In the genomic region with DNA sequence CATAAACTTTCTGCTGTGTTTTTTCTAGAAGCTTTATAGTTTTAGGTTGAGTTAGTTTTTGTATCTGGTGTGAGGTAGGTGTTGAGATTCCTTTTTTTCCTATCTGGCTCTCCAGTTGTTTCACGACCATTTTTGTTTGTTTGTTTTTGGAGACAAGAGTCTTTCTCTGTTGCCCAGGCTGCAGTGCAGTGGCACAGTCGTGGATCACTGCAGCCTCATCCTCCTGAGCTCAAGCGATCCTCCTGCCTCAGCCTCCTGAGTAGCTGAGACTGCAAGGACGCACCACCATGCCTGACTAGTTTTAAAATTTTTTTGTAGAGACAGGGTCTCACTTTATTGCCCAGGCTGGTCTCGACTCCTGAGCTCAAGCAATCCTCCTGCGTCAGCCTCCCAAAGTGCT, we compare ENCODE assay signal across 31 cellular contexts.
"Had no signal": no experiment of that assay in that cellular context is flagged by ENCODE, and none has a peak within 500 bp of the region (broad histone marks: within the 10 kb centered on the region; RNA-seq: fewer than 3 reads in every experiment).

No MANE protein-coding gene starts in this region.

- ATAC-seq: activated CD8-positive, alpha-beta T cell treated with anti-CD3 and anti-CD28 coated beads for 36 hours; activated T-cell treated with anti-CD3 and anti-CD28 coated beads, Interleukin-2, amount 50 U/mL, for 4 hours; activated T-helper 17 cell treated with anti-CD3 and anti-CD28 coated beads, Interleukin-2, amount 50 U/mL, for 72 hours; gastroesophageal sphincter; heart right ventricle; T-cell had no signal

- DNase-seq: activated CD4-positive, alpha-beta T cell treated with anti-CD3 and anti-CD28 coated beads for 1 hour; activated CD4-positive, alpha-beta T cell treated with anti-CD3 and anti-CD28 coated beads for 48 hours; activated CD4-positive, alpha-beta T cell treated with anti-CD3 and anti-CD28 coated beads, Interleukin-2, amount 50 U/mL, for 1 hour; activated CD4-positive, alpha-beta T cell treated with anti-CD3 and anti-CD28 coated beads, Interleukin-2, amount 50 U/mL, for 48 hours; activated CD8-positive, alpha-beta memory T cell treated with anti-CD3 and anti-CD28 coated beads for 24 hours; activated CD8-positive, alpha-beta T cell treated with anti-CD3 and anti-CD28 coated beads for 36 hours; activated effector memory CD4-positive, alpha-beta T cell treated with Interleukin-2 at 50 U/mL for 16 hours; activated gamma-delta T cell treated with Interleukin-2 at 50 U/mL for 16 hours; activated naive CD4-positive, alpha-beta T cell treated with anti-CD3 and anti-CD28 coated beads, Interleukin-2, amount 50 U/mL, for 16 hours; activated naive CD4-positive, alpha-beta T cell treated with Interleukin-2 at 50 U/mL for 16 hours; activated T-cell treated with anti-CD3 and anti-CD28 coated beads, Interleukin-2, amount 50 U/mL, for 4 hours; amniotic stem cell; anterior cingulate cortex; brain microvascular endothelial cell; dermis blood vessel endothelial cell; effector CD4-positive, alpha-beta T cell; esophagus squamous epithelium; foreskin melanocyte; heart right ventricle; T-cell had no signal

- H3K27me3 ChIP-seq: brain microvascular endothelial cell, esophagus squamous epithelium, gastroesophageal sphincter, heart right ventricle had no signal

- H3K36me3 ChIP-seq: gastroesophageal sphincter had no signal

- H3K4me3 Mint-ChIP-seq: activated CD8-positive, alpha-beta T cell treated with anti-CD3 and anti-CD28 coated beads for 36 hours; activated naive CD8-positive, alpha-beta T cell; activated T-cell treated with anti-CD3 and anti-CD28 coated beads, Interleukin-2, amount 50 U/mL, for 4 hours; activated T-helper 17 cell treated with anti-CD3 and anti-CD28 coated beads, Interleukin-2, amount 50 U/mL, for 72 hours; central memory CD8-positive, alpha-beta T cell; T-cell; T-helper 1 cell treated with Interleukin-12 subunit alpha and Interleukin-12 subunit beta and Interleukin-4 antibody, amounts not matched to agents 30 μg/mL and 1 μg/mL, for 36 hours had no signal

- H3K9me3 ChIP-seq: esophagus squamous epithelium, gastroesophageal sphincter, heart right ventricle had no signal

- H3K27me3 Mint-ChIP-seq: activated CD8-positive, alpha-beta T cell treated with anti-CD3 and anti-CD28 coated beads for 36 hours; activated naive CD8-positive, alpha-beta T cell; activated T-helper 17 cell treated with anti-CD3 and anti-CD28 coated beads, Interleukin-2, amount 50 U/mL, for 72 hours; central memory CD8-positive, alpha-beta T cell; T-cell had no signal

- FAIRE-seq: astrocyte, bronchial epithelial cell, endometrium, endothelial cell of umbilical vein had no signal

- H3K27ac ChIP-seq: brain microvascular endothelial cell, coronary artery, epithelial cell of prostate, esophagus squamous epithelium, gastroesophageal sphincter, heart right ventricle had no signal

- H3K9me3 Mint-ChIP-seq: activated CD8-positive, alpha-beta T cell treated with anti-CD3 and anti-CD28 coated beads for 36 hours; activated T-cell treated with anti-CD3 and anti-CD28 coated beads, Interleukin-2, amount 50 U/mL, for 4 hours; activated T-helper 17 cell treated with anti-CD3 and anti-CD28 coated beads, Interleukin-2, amount 50 U/mL, for 72 hours; central memory CD8-positive, alpha-beta T cell; T-cell; T-helper 1 cell treated with Interleukin-12 subunit alpha and Interleukin-12 subunit beta and Interleukin-4 antibody, amounts not matched to agents 30 μg/mL and 1 μg/mL, for 36 hours had no signal

- H3K4me3 ChIP-seq: coronary artery, esophagus squamous epithelium, gastroesophageal sphincter, heart right ventricle had no signal

- H3K27ac Mint-ChIP-seq: activated CD8-positive, alpha-beta T cell treated with anti-CD3 and anti-CD28 coated beads for 36 hours; activated naive CD8-positive, alpha-beta T cell; activated T-helper 17 cell treated with anti-CD3 and anti-CD28 coated beads, Interleukin-2, amount 50 U/mL, for 72 hours; T-cell; T-helper 1 cell treated with Interleukin-12 subunit alpha and Interleukin-12 subunit beta and Interleukin-4 antibody, amounts not matched to agents 30 μg/mL and 1 μg/mL, for 36 hours had no signal

- H3K4me1 ChIP-seq: gastroesophageal sphincter had no signal
